ENCODE assay signal across 21 cellular contexts in the genomic region with DNA sequence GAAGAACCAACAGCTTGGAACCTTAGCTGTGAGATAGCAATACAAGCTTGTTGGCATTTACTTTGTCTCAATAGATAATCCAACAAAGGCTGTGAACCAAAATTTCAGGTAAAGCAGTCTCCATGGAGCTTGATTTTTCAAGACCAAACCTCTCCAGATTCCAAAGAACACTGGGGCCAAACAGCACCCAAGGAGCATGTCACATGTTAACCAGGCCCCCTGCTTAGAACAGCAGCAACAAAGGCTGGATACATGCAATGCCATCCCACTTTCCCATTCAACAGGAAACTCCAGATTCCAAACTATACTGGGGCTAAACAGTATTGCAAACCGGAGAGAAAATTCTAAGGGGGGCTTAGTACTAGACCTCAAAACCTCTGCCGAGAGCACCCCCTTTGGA. TPM values are rescaled to one million over a fixed set of nuclear protein-coding genes. Genes with fewer than 3 reads are reported as not detected.
A peak's percentile ranks its signal among the peaks of the same experiment; 100 is the strongest.
DNase-seq lines count a peak whose midpoint lies in the region; ATAC-seq and TF ChIP-seq lines count a peak whose summit lies in the region.
"Had no signal": no experiment of that assay in that cellular context is flagged by ENCODE, and none has a peak within 500 bp of the region (broad histone marks: within the 10 kb centered on the region; RNA-seq: fewer than 3 reads in every experiment).

No MANE protein-coding gene starts in this region.

- intact Hi-C loops in activated naive CD4-positive, alpha-beta T cell treated with anti-CD3 and anti-CD28 coated beads for 36 hours (cut with micrococcal nuclease), result no loop called here
- intact Hi-C loops in thyroid gland (cut with DNase I), result no loop called here

- peaks cover 7% of the 10 kb centered on the region for H3K36me3 Mint-ChIP-seq in activated naive CD4-positive, alpha-beta T cell treated with anti-CD3 and anti-CD28 coated beads for 36 hours (ENCODE audit: low read depth)
- peaks cover 17 to 18% of the 10 kb centered on the region in 2 donors for H3K36me3 Mint-ChIP-seq in activated naive CD4-positive, alpha-beta T cell treated with anti-CD3 and anti-CD28 coated beads, Interleukin-2, amount 50 U/mL, for 72 hours
- no peaks in the 10 kb centered on the region for H3K36me3 Mint-ChIP-seq in activated T-helper 17 cell treated with anti-CD3 and anti-CD28 coated beads, Interleukin-2, amount 50 U/mL, for 72 hours (ENCODE audit: low read depth)
- H3K36me3 Mint-ChIP-seq: CD8-positive, alpha-beta T cell had no signal

- no peak for ATAC-seq in activated naive CD4-positive, alpha-beta T cell treated with anti-CD3 and anti-CD28 coated beads, Interleukin-2, amount 50 U/mL, for 72 hours
- ATAC-seq in activated T-helper 17 cell treated with anti-CD3 and anti-CD28 coated beads, Interleukin-2, amount 50 U/mL, for 72 hours (replicated peaks), result no peak
- ATAC-seq: A549; CD8-positive, alpha-beta T cell; HCT116 had no signal

- DNase-seq in activated naive CD4-positive, alpha-beta T cell treated with anti-CD3 and anti-CD28 coated beads for 36 hours, result no peak
- no peak for DNase-seq in activated naive CD4-positive, alpha-beta T cell treated with anti-CD3 and anti-CD28 coated beads, Interleukin-2, amount 50 U/mL, for 72 hours (ENCODE audit: low spot score in 2 of 2)
- peak; percentile 20 for DNase-seq in ELF-1 (ENCODE audit: low read depth, low spot score)
- peak; percentile 89 for DNase-seq in thyroid gland
- DNase-seq in HAP-1 (ENCODE audit: low spot score in 2 of 2), result no peak
- no peak for DNase-seq in EL
- DNase-seq in cerebellum (ENCODE audit: low spot score), result no peak
- DNase-seq: 8988T; ACHN; AML-193; BE2C; Caco-2; CD4-positive, CD25-positive, alpha-beta regulatory T cell; CD8-positive, alpha-beta T cell; DMS153; GM23248; H7 had no signal

- H3K4me1 ChIP-seq in thyroid gland (peaks cover 36 to 38% of the 10 kb centered on the region in 2 donors), HAP-1 (no peaks in the 10 kb centered on the region)
- H3K4me1 ChIP-seq: A549, Caco-2 had no signal

- H3K27ac Mint-ChIP-seq in activated naive CD4-positive, alpha-beta T cell treated with anti-CD3 and anti-CD28 coated beads for 36 hours, result peak overlapping the region; percentile 27
- H3K27ac Mint-ChIP-seq in activated naive CD4-positive, alpha-beta T cell treated with anti-CD3 and anti-CD28 coated beads, Interleukin-2, amount 50 U/mL, for 72 hours, result peak overlapping the region in 1 of 2 donors; percentile 44
- H3K27ac Mint-ChIP-seq in activated T-helper 17 cell treated with anti-CD3 and anti-CD28 coated beads, Interleukin-2, amount 50 U/mL, for 72 hours, result peak overlapping the region; percentile 52
- H3K27ac Mint-ChIP-seq: CD4-positive, CD25-positive, alpha-beta regulatory T cell; CD8-positive, alpha-beta T cell had no signal

- H3K27ac ChIP-seq in thyroid gland, result peak overlapping the region; percentile 95 to 99 (median 96)
- H3K27ac ChIP-seq: A549, C4-2B, GM23248 had no signal

- H3K27me3 Mint-ChIP-seq in activated naive CD4-positive, alpha-beta T cell treated with anti-CD3 and anti-CD28 coated beads for 36 hours (ENCODE audit: low read depth), result no peaks in the 10 kb centered on the region
- H3K27me3 Mint-ChIP-seq in activated T-helper 17 cell treated with anti-CD3 and anti-CD28 coated beads, Interleukin-2, amount 50 U/mL, for 72 hours, result no peaks in the 10 kb centered on the region
- H3K27me3 Mint-ChIP-seq: CD4-positive, CD25-positive, alpha-beta regulatory T cell had no signal

- no peaks in the 10 kb centered on the region for H3K27me3 ChIP-seq in thyroid gland
- H3K27me3 ChIP-seq in HAP-1 (ENCODE audit: low read depth), result no peaks in the 10 kb centered on the region
- H3K27me3 ChIP-seq: BE2C had no signal

- H3K36me3 ChIP-seq in thyroid gland (no peaks in the 10 kb centered on the region), HAP-1 (replicated peaks) (no peaks in the 10 kb centered on the region)
- H3K36me3 ChIP-seq: BE2C had no signal

- H3K4me1 Mint-ChIP-seq in activated naive CD4-positive, alpha-beta T cell treated with anti-CD3 and anti-CD28 coated beads for 36 hours (ENCODE audit: low read depth), result peaks cover 38% of the 10 kb centered on the region
- H3K4me1 Mint-ChIP-seq in activated T-helper 17 cell treated with anti-CD3 and anti-CD28 coated beads, Interleukin-2, amount 50 U/mL, for 72 hours, result peaks cover 16% of the 10 kb centered on the region

- H3K4me3 ChIP-seq in thyroid gland (replicated peaks in 1 of 3) (no peak overlapping the region), HAP-1 (no peak overlapping the region)
- H3K4me3 ChIP-seq: A549, GM23248 had no signal

- in situ Hi-C loops in HAP-1 (cut with MboI; ENCODE audit: low sequenced_read_pairs), result no loop called here

- 30 to 43% methylated on average over 2 of the region's 2 CpGs for WGBS in thyroid gland, 2 donors

- no peak overlapping the region for H3K4me3 Mint-ChIP-seq in activated naive CD4-positive, alpha-beta T cell treated with anti-CD3 and anti-CD28 coated beads for 36 hours
- H3K4me3 Mint-ChIP-seq in activated T-helper 17 cell treated with anti-CD3 and anti-CD28 coated beads, Interleukin-2, amount 50 U/mL, for 72 hours, result no peak overlapping the region
- H3K4me3 Mint-ChIP-seq: CD4-positive, CD25-positive, alpha-beta regulatory T cell; CD8-positive, alpha-beta T cell had no signal

- TF ChIP-seq POLR2A in thyroid gland (IDR thresholded peaks at IDR 0.05), result peak in 1 of 2 donors; percentile 60

- H3K9me3 ChIP-seq in thyroid gland (no peaks in the 10 kb centered on the region), HAP-1 (no peaks in the 10 kb centered on the region)
- H3K9me3 ChIP-seq: A549, BE2C, Caco-2 had no signal

- peaks cover 3% of the 10 kb centered on the region for H3K9me3 Mint-ChIP-seq in activated naive CD4-positive, alpha-beta T cell treated with anti-CD3 and anti-CD28 coated beads for 36 hours
- H3K9me3 Mint-ChIP-seq in activated naive CD4-positive, alpha-beta T cell treated with anti-CD3 and anti-CD28 coated beads, Interleukin-2, amount 50 U/mL, for 72 hours, result peaks cover 5 to 6% of the 10 kb centered on the region in 2 donors
- peaks cover 6% of the 10 kb centered on the region for H3K9me3 Mint-ChIP-seq in activated T-helper 17 cell treated with anti-CD3 and anti-CD28 coated beads, Interleukin-2, amount 50 U/mL, for 72 hours

- no peak for TF ChIP-seq CTCF in thyroid gland (IDR thresholded peaks at IDR 0.05)

- CTCF ChIA-PET in activated naive CD4-positive, alpha-beta T cell treated with anti-CD3 and anti-CD28 coated beads for 36 hours (lab: Charles Lee), result interaction anchor here (0.9 kb wide), 1 partner anchor 18 kb away, joined by 4 read pairs; no protein-coding TSS in a partner anchor

RNA-seq across cellular contexts. Expression of gene RNASET2, which starts 15.8 kb away (rescaled TPM):
- total RNA-seq in activated naive CD4-positive, alpha-beta T cell treated with anti-CD3 and anti-CD28 coated beads for 36 hours, result 10 to 100 TPM; 74.1 to 75.6 TPM
- total RNA-seq in activated naive CD4-positive, alpha-beta T cell treated with anti-CD3 and anti-CD28 coated beads, Interleukin-2, amount 50 U/mL, for 72 hours, result 100 to 1,000 TPM in 1 of 2 donors, 10 to 100 TPM in 1; 45.2 to 108 TPM
- total RNA-seq in activated T-helper 17 cell treated with anti-CD3 and anti-CD28 coated beads, Interleukin-2, amount 50 U/mL, for 72 hours, result 100 to 1,000 TPM in 1 of 2 donors, 10 to 100 TPM in 1; 94.2 to 210 TPM
- total RNA-seq in thyroid gland (100 to 1,000 TPM in 2 of 4 donors, 10 to 100 TPM in 2; 51.6 to 138 (median 109) TPM), cerebellum (15.4 TPM)

RNA-seq across cellular contexts. Expression of gene CEP43, which starts 27.1 kb away (rescaled TPM):
- total RNA-seq in activated naive CD4-positive, alpha-beta T cell treated with anti-CD3 and anti-CD28 coated beads for 36 hours, result 10 to 100 TPM; 19.6 to 20.3 TPM
- total RNA-seq in activated naive CD4-positive, alpha-beta T cell treated with anti-CD3 and anti-CD28 coated beads, Interleukin-2, amount 50 U/mL, for 72 hours, result 10 to 100 TPM; 17.5 to 21.9 TPM
- total RNA-seq in activated T-helper 17 cell treated with anti-CD3 and anti-CD28 coated beads, Interleukin-2, amount 50 U/mL, for 72 hours, result 10 to 100 TPM; 24.7 to 29.0 TPM
- total RNA-seq in thyroid gland (10 to 100 TPM; 30.0 to 39.9 (median 33.8) TPM), cerebellum (36.0 TPM)

Comparison
In these comparisons a context has a peak if more than half of its experiments do, and no peak if none do; other contexts are left out.
1. DNase-seq: peak in ELF-1 (single experiment) and thyroid gland (2 of 2); none in activated naive CD4-positive, alpha-beta T cell treated with anti-CD3 and anti-CD28 coated beads for 36 hours (single experiment), activated naive CD4-positive, alpha-beta T cell treated with anti-CD3 and anti-CD28 coated beads, Interleukin-2, amount 50 U/mL, for 72 hours (0 of 2), HAP-1 (0 of 2), EL (single experiment) and cerebellum (single experiment).